ENCODE assay signal across 22 cellular contexts in genomic region chr12:5267603-5268423, GRCh38.
"Had no signal": no experiment of that assay in that cellular context is flagged by ENCODE, and none has a peak within 500 bp of the region (broad histone marks: within the 10 kb centered on the region; RNA-seq: fewer than 3 reads in every experiment).

No MANE protein-coding gene starts in this region.

- H3K9me3 Mint-ChIP-seq: activated naive CD4-positive, alpha-beta T cell treated with anti-CD3 and anti-CD28 coated beads, Interleukin-2, amount 50 U/mL, for 72 hours; dendritic cell treated with granulocyte-macrophage colony-stimulating factor and Interleukin-4, amounts not matched to agents 40 ng/mL and 50 ng/mL, for 4 days; nephron had no signal

- H3K27me3 Mint-ChIP-seq: activated CD4-positive, alpha-beta T cell treated with anti-CD3 and anti-CD28 coated beads for 36 hours; dendritic cell treated with granulocyte-macrophage colony-stimulating factor and Interleukin-4, amounts not matched to agents 40 ng/mL and 50 ng/mL, for 4 days had no signal

- H3K4me1 ChIP-seq: adrenal gland, foreskin keratinocyte, uterus had no signal

- FAIRE-seq: kidney had no signal

- H3K36me3 Mint-ChIP-seq: activated naive CD4-positive, alpha-beta T cell treated with anti-CD3 and anti-CD28 coated beads, Interleukin-2, amount 50 U/mL, for 72 hours had no signal

- H3K36me3 ChIP-seq: adrenal gland, cardiac muscle cell, esophagus squamous epithelium, tibial artery, uterus had no signal

- DNase-seq: activated CD4-positive, alpha-beta T cell treated with anti-CD3 and anti-CD28 coated beads for 36 hours; activated CD4-positive, alpha-beta T cell treated with anti-CD3 and anti-CD28 coated beads, Interleukin-2, amount 50 U/mL, for 48 hours; activated gamma-delta T cell treated with Interleukin-2 at 50 U/mL for 16 hours; adrenal gland; effector CD8-positive, alpha-beta T cell; esophagus squamous epithelium; glutamatergic neuron; hypothalamus; kidney; midbrain; stimulated activated CD4-positive, alpha-beta T cell treated with anti-CD3 and anti-CD28 coated beads, Interleukin-2, amount 100 ng/mL, for 24 hours; stimulated activated naive CD8-positive, alpha-beta T cell treated with anti-CD3 and anti-CD28 coated beads, Interleukin-15, Interleukin-2, amounts not matched to agents 100 U/mL and 50 U/mL, for 24 hours; substantia nigra; T-helper 2 cell; tibial artery; uterus had no signal

- H3K27ac ChIP-seq: adrenal gland, cardiac muscle cell, esophagus squamous epithelium, foreskin keratinocyte, tibial artery, uterus had no signal

- H3K4me1 Mint-ChIP-seq: activated CD4-positive, alpha-beta T cell treated with anti-CD3 and anti-CD28 coated beads for 36 hours had no signal

- H3K4me3 ChIP-seq: adrenal gland, cardiac muscle cell, esophagus squamous epithelium, tibial artery, uterus had no signal

- H3K27ac Mint-ChIP-seq: activated CD4-positive, alpha-beta T cell treated with anti-CD3 and anti-CD28 coated beads for 36 hours; activated naive CD4-positive, alpha-beta T cell treated with anti-CD3 and anti-CD28 coated beads, Interleukin-2, amount 50 U/mL, for 72 hours; dendritic cell treated with granulocyte-macrophage colony-stimulating factor and Interleukin-4, amounts not matched to agents 40 ng/mL and 50 ng/mL, for 4 days; nephron; WTC11 had no signal

- H3K27me3 ChIP-seq: adrenal gland, cardiac muscle cell, esophagus squamous epithelium, foreskin keratinocyte, tibial artery, uterus had no signal

- H3K9me3 ChIP-seq: adrenal gland, esophagus squamous epithelium, tibial artery, uterus had no signal

- H3K4me3 Mint-ChIP-seq: activated CD4-positive, alpha-beta T cell treated with anti-CD3 and anti-CD28 coated beads for 36 hours; dendritic cell treated with granulocyte-macrophage colony-stimulating factor and Interleukin-4, amounts not matched to agents 40 ng/mL and 50 ng/mL, for 4 days; nephron; WTC11 had no signal
